ENCODE assay signal across 8 cellular contexts in the genomic region with DNA sequence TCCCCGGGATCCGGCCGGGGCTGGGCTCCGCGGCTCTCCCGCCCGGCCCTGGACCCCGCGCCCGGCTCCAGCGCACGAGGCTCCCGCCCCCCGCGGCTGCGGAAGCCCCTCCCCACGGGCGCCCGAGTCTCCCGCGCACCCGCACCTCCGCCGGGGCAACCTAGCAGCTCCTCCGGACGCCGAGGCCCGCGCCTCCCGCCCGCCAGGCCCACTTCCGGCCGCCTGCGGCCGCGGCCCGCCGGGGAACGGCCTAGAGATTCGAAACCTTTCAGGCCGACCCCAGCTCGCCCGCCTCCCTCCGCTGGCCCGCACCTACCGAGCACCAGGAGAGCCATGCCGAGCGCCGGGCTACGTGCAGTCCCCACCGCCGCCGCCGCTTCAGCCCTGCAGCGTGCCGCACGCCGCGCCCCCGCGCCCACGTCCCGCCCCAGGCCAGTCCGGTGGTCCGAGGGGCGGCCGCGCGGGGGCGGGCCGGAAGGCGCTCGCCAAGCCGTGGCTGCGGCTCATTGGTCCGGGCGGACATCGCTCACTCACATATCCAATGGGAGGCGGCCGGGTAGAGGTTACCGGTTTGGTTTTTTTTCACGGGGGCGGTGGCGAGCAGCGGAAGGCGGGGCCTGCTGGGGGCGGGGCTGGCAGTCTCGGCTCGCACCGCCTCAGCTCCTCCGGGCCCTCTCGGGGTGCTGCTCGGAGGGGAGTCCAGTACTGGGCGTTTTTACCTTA. TPM values are rescaled to one million over a fixed set of nuclear protein-coding genes. Genes with fewer than 3 reads are reported as not detected.
DNase-seq lines count a peak whose midpoint lies in the region; ATAC-seq and TF ChIP-seq lines count a peak whose summit lies in the region.

A gene with protein sequence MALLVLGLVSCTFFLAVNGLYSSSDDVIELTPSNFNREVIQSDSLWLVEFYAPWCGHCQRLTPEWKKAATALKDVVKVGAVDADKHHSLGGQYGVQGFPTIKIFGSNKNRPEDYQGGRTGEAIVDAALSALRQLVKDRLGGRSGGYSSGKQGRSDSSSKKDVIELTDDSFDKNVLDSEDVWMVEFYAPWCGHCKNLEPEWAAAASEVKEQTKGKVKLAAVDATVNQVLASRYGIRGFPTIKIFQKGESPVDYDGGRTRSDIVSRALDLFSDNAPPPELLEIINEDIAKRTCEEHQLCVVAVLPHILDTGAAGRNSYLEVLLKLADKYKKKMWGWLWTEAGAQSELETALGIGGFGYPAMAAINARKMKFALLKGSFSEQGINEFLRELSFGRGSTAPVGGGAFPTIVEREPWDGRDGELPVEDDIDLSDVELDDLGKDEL (minus strand): TSS at position 424 of the 723 bp plus-strand sequence. CDS start 89 bp downstream, at position 335.

- peaks cover 0 to 48% (median 0%) of the 10 kb centered on the region in 3 donors for H3K4me1 ChIP-seq in gastroesophageal sphincter

- peak; percentile 71 to 80 for TF ChIP-seq POLR2A in gastroesophageal sphincter (IDR thresholded peaks at IDR 0.05)

- peaks cover 38% of the 10 kb centered on the region for H3K27me3 Mint-ChIP-seq in activated naive CD4-positive, alpha-beta T cell treated with anti-CD3 and anti-CD28 coated beads, Interleukin-2, amount 10 ng/mL, durations not matched to agents 7 days and 5 days

- H3K27me3 ChIP-seq in gastroesophageal sphincter: no peaks in the 10 kb centered on the region

- peak within 1 kb of the TSS; percentile 92 for H3K4me3 Mint-ChIP-seq in activated naive CD4-positive, alpha-beta T cell treated with anti-CD3 and anti-CD28 coated beads, Interleukin-2, amount 10 ng/mL, durations not matched to agents 7 days and 5 days

- H3K9ac ChIP-seq in SK-N-MC (ENCODE audit: insufficient read length): peak within 1 kb of the TSS; percentile 91

- H3K27ac ChIP-seq in SK-N-MC: peak within 1 kb of the TSS; percentile 78
- peak within 1 kb of the TSS; percentile 45 to 94 (median 92) for H3K27ac ChIP-seq in gastroesophageal sphincter

- H3K27ac Mint-ChIP-seq in activated naive CD4-positive, alpha-beta T cell treated with anti-CD3 and anti-CD28 coated beads, Interleukin-2, amount 10 ng/mL, durations not matched to agents 7 days and 5 days: peak within 1 kb of the TSS; percentile 93

- H3K9me3 ChIP-seq in SK-N-MC (ENCODE audit: low read depth, low read length) (no peaks in the 10 kb centered on the region), gastroesophageal sphincter (no peaks in the 10 kb centered on the region)

- H3K36me3 ChIP-seq in SK-N-MC (ENCODE audit: insufficient read depth, low read length) (peaks cover 37% of the 10 kb centered on the region), gastroesophageal sphincter (no peaks in the 10 kb centered on the region)

- peak in 3 of 4 experiments; percentile 21 to 59 (median 57) for TF ChIP-seq CTCF in gastroesophageal sphincter (IDR thresholded peaks at IDR 0.05)

- peaks cover 16% of the 10 kb centered on the region for H3K36me3 Mint-ChIP-seq in activated naive CD4-positive, alpha-beta T cell treated with anti-CD3 and anti-CD28 coated beads, Interleukin-2, amount 10 ng/mL, durations not matched to agents 7 days and 5 days

- peak; percentile 89 for ATAC-seq in HG02588 (IDR thresholded peaks at IDR 0.05; ENCODE audit: unreplicated experiment)
- peak; percentile 100 for ATAC-seq in gastroesophageal sphincter

- DNase-seq in NCI-H1048 (lab: John Stamatoyannopoulos, UW) (peak; percentile 88), SK-N-MC (ENCODE audit: low read depth, low spot score) (no peak), nucleus accumbens (lab: John Stamatoyannopoulos, UW) (peak; percentile 37 to 98 (median 93)), superior temporal gyrus (ENCODE audit: extremely low spot score) (peak; percentile 96)
- peak; percentile 95 for DNase-seq in activated naive CD4-positive, alpha-beta T cell treated with anti-CD3 and anti-CD28 coated beads, Interleukin-2, amount 10 ng/mL, durations not matched to agents 7 days and 5 days

- no peak for TF ChIP-seq EP300 in gastroesophageal sphincter (IDR thresholded peaks at IDR 0.05)

- H3K4me3 ChIP-seq in GM08714 (ENCODE audit: low read length) (peak within 1 kb of the TSS; percentile 94), SK-N-MC (peak within 1 kb of the TSS; percentile 95), gastroesophageal sphincter (peak within 1 kb of the TSS; percentile 48 to 76)

- CTCF ChIA-PET in activated naive CD4-positive, alpha-beta T cell treated with anti-CD3 and anti-CD28 coated beads, Interleukin-2, amount 10 ng/mL, durations not matched to agents 7 days and 5 days (lab: Charles Lee): interaction anchor here (0.7 to 1.9 kb wide), 2 partner anchors 19 to 321 kb away, joined by 4 to 11 read pairs; a partner anchor contains a TSS

- WGBS in gastroesophageal sphincter (ENCODE audit: low coverage in 1 of 2), 2 donors: 0% methylated on average over 6 to 11 of the region's 94 CpGs

- H3K4me1 Mint-ChIP-seq in activated naive CD4-positive, alpha-beta T cell treated with anti-CD3 and anti-CD28 coated beads, Interleukin-2, amount 10 ng/mL, durations not matched to agents 7 days and 5 days: peaks cover 37% of the 10 kb centered on the region

- H3K9me3 Mint-ChIP-seq in activated naive CD4-positive, alpha-beta T cell treated with anti-CD3 and anti-CD28 coated beads, Interleukin-2, amount 10 ng/mL, durations not matched to agents 7 days and 5 days: no peaks in the 10 kb centered on the region

RNA-seq across cellular contexts. Expression of the gene that starts here (rescaled TPM):
- total RNA-seq in gastroesophageal sphincter: 100 to 1,000 TPM in 1 of 4 donors, 10 to 100 TPM in 3; 81.3 to 138 (median 90.3) TPM
